Comparison of ENCODE assay signal across 1 cellular context in the genomic region with DNA sequence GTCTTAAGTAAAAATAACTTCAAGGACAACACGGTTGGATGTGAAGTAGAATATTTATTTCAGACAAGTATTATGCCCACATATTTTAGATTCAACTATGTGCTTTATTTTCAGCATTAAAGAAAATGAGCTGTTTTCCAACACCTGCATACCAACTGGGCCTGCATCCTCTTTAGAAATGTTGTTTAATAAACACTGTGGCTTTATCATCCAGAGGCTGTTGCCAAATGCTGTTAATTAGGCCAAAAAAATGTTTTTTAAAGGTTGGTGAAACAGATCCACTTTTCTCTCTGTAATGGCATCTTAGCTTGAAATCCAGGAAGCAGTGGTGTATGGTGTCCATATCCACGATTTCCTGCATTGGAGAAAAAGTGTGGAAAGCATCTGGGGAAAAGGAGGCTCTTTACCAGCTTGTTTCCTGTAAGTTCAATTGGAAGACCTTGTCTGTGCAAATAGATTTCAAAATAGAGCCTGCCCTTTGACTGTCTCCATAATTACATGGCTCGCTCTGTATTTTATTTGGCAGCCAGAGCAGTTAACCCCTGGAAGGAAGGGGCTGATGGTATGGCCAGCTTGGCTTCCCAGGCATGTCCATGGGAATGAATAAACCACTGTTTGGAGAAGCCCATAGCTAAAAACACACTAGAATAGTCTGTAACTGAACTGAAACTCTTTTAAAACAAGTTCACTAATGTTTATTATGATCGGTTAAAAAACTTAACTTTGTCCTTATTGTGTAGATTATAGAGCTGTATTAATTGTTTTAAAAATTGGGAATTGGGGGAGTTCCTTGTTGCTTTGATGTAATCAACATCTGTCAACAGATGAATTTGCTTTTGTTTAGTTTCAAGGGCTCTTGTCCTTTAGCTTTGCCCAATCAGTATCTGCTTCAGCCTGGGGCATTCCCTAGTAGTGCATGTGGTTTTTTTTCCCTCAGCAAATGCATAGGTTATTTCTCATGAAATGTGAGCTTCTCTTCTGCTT.
TF ChIP-seq lines count a peak whose summit lies in the region.

No MANE protein-coding gene starts in this region.

TF ChIP-seq in GM12878, 131 proteins besides CTCF, POLR2A, EP300 and RAD21:
- no peak for TF ChIP-seq NR2F1 (conservative IDR thresholded peaks at IDR 0.05)
- peak; percentile 60 for TF ChIP-seq RUNX3 (IDR thresholded peaks at IDR 0.05; ENCODE audit: low read length)
